ENCODE assay signal across 10 cellular contexts in genomic region chr18:74456409-74457042, GRCh38. TPM values are rescaled to one million over a fixed set of nuclear protein-coding genes. Genes with fewer than 3 reads are reported as not detected.
DNase-seq lines count a peak whose midpoint lies in the region; ATAC-seq and TF ChIP-seq lines count a peak whose summit lies in the region.
"Had no signal": no experiment of that assay in that cellular context is flagged by ENCODE, and none has a peak within 500 bp of the region (broad histone marks: within the 10 kb centered on the region; RNA-seq: fewer than 3 reads in every experiment).

No MANE protein-coding gene starts in this region.

- peaks cover 40% of the 10 kb centered on the region for H3K27me3 Mint-ChIP-seq in stimulated activated naive CD8-positive, alpha-beta T cell treated with anti-CD3 and anti-CD28 coated beads, Interleukin-15, Interleukin-2, amounts not matched to agents 100 ng/mL and 50 ng/mL, for 24 hours

- intact Hi-C loops in left lung (cut with DNase I) (no loop called here), posterior vena cava (cut with DNase I) (no loop called here)

- H3K27ac Mint-ChIP-seq in stimulated activated naive CD8-positive, alpha-beta T cell treated with anti-CD3 and anti-CD28 coated beads, Interleukin-15, Interleukin-2, amounts not matched to agents 100 ng/mL and 50 ng/mL, for 24 hours, result no peak overlapping the region
- H3K27ac Mint-ChIP-seq: T-helper 1 cell treated with Interleukin-12 subunit alpha and Interleukin-12 subunit beta and Interleukin-4 antibody, amounts not matched to agents 30 μg/mL and 1 μg/mL, for 36 hours had no signal

- H3K4me3 Mint-ChIP-seq in stimulated activated naive CD8-positive, alpha-beta T cell treated with anti-CD3 and anti-CD28 coated beads, Interleukin-15, Interleukin-2, amounts not matched to agents 100 ng/mL and 50 ng/mL, for 24 hours, result peak overlapping the region; percentile 20
- H3K4me3 Mint-ChIP-seq: T-helper 1 cell treated with Interleukin-12 subunit alpha and Interleukin-12 subunit beta and Interleukin-4 antibody, amounts not matched to agents 30 μg/mL and 1 μg/mL, for 36 hours had no signal

- H3K9me3 ChIP-seq in left lung, result no peaks in the 10 kb centered on the region

- H3K27ac ChIP-seq in brain microvascular endothelial cell (no peak overlapping the region), left lung (no peak overlapping the region)

- peaks cover 7 to 14% of the 10 kb centered on the region in 2 donors for H3K4me1 ChIP-seq in left lung

- H3K27me3 ChIP-seq in brain microvascular endothelial cell (replicated peaks) (peaks cover 40% of the 10 kb centered on the region), left lung (peaks cover 33 to 70% of the 10 kb centered on the region in 2 donors)

- H3K36me3 ChIP-seq in brain microvascular endothelial cell (replicated peaks), result no peaks in the 10 kb centered on the region
- no peaks in the 10 kb centered on the region for H3K36me3 ChIP-seq in left lung

- TF ChIP-seq CTCF in brain microvascular endothelial cell (IDR thresholded peaks at IDR 0.05; ENCODE audit: low read depth, low read length, missing control alignments), result no peak
- TF ChIP-seq CTCF in left lung (IDR thresholded peaks at IDR 0.05), result no peak

- peaks cover 10% of the 10 kb centered on the region for H3K4me1 Mint-ChIP-seq in stimulated activated naive CD8-positive, alpha-beta T cell treated with anti-CD3 and anti-CD28 coated beads, Interleukin-15, Interleukin-2, amounts not matched to agents 100 ng/mL and 50 ng/mL, for 24 hours (ENCODE audit: low read depth)

- in situ Hi-C loops in brain microvascular endothelial cell (cut with HindIII; ENCODE audit: low pct_ligation_motif_present, low sequenced_read_pairs), result loop anchor here (25.0 kb wide), 1 partner anchor 106 kb away; no protein-coding TSS in a partner anchor

- DNase-seq in NCI-H69 (lab: John Stamatoyannopoulos, UW) (peak; percentile 36), brain microvascular endothelial cell (no peak), left lung (no peak), GOT3 (lab: John Stamatoyannopoulos, UW) (no peak), posterior vena cava (ENCODE audit: low spot score) (no peak)

- H3K4me3 ChIP-seq in brain microvascular endothelial cell (ENCODE audit: low read depth, low read length), result peak overlapping the region; percentile 1
- H3K4me3 ChIP-seq in left lung, result peak overlapping the region in 1 of 2 donors; percentile 20
- H3K4me3 ChIP-seq: lung had no signal

- ATAC-seq in left lung (peak; percentile 34), GM19351 (IDR thresholded peaks at IDR 0.05; ENCODE audit: unreplicated experiment) (no peak)

- H3K36me3 Mint-ChIP-seq in stimulated activated naive CD8-positive, alpha-beta T cell treated with anti-CD3 and anti-CD28 coated beads, Interleukin-15, Interleukin-2, amounts not matched to agents 100 ng/mL and 50 ng/mL, for 24 hours (ENCODE audit: low read depth), result no peaks in the 10 kb centered on the region

- no peaks in the 10 kb centered on the region for H3K9me3 Mint-ChIP-seq in stimulated activated naive CD8-positive, alpha-beta T cell treated with anti-CD3 and anti-CD28 coated beads, Interleukin-15, Interleukin-2, amounts not matched to agents 100 ng/mL and 50 ng/mL, for 24 hours
- H3K9me3 Mint-ChIP-seq: T-helper 1 cell treated with Interleukin-12 subunit alpha and Interleukin-12 subunit beta and Interleukin-4 antibody, amounts not matched to agents 30 μg/mL and 1 μg/mL, for 36 hours had no signal

RNA-seq across cellular contexts. Expression of gene DIPK1C, which starts 0.6 kb away (rescaled TPM):
- total RNA-seq in left lung (not detected), posterior vena cava (not detected)
- total RNA-seq: lung, M059J had no signal

RNA-seq across cellular contexts. Expression of gene CNDP2, which starts 39.6 kb away (rescaled TPM):
- 100 to 1,000 TPM; 242 to 301 TPM for total RNA-seq in left lung
- 10 to 100 TPM; 73.5 to 75.0 TPM for total RNA-seq in posterior vena cava
